13 cellular contexts compared by ENCODE assay signal in genomic region chr22:39298194-39298987, GRCh38. TPM values are rescaled to one million over a fixed set of nuclear protein-coding genes. Genes with fewer than 3 reads are reported as not detected.
A peak's percentile ranks its signal among the peaks of the same experiment; 100 is the strongest.
DNase-seq lines count a peak whose midpoint lies in the region; ATAC-seq and TF ChIP-seq lines count a peak whose summit lies in the region.
"Had no signal": no experiment of that assay in that cellular context is flagged by ENCODE, and none has a peak within 500 bp of the region (broad histone marks: within the 10 kb centered on the region; RNA-seq: fewer than 3 reads in every experiment).

No MANE protein-coding gene starts in this region.

- in situ Hi-C loops in HAP-1 (cut with MboI; ENCODE audit: low sequenced_read_pairs): no loop called here

- no peaks in the 10 kb centered on the region for H3K4me1 ChIP-seq in H9 (ENCODE audit: insufficient read depth, low read length)
- 0 out of 2 replicates have a peak, but pooled peaks cover 4% of the 10 kb centered on the region for H3K4me1 ChIP-seq in HAP-1

- no peaks in the 10 kb centered on the region for H3K79me1 ChIP-seq in H9 (ENCODE audit: insufficient read depth, low read depth, low read length, poor library complexity, severe bottlenecking)

- CTCF ChIA-PET in WTC11 (lab: Charles Lee): interaction anchor here (0.7 to 4.4 kb wide), 14 partner anchors 8 to 231 kb away, joined by 3 to 30 read pairs (median 4); no protein-coding TSS in a partner anchor

- H3K4me1 Mint-ChIP-seq in H9 (peaks cover 27 to 44% of the 10 kb centered on the region in 2 experiments), WTC11 (peaks cover 38% of the 10 kb centered on the region)
- H3K4me1 Mint-ChIP-seq in stimulated activated memory B cell treated with anti-CD40 and anti-IgM and Interleukin-4, amounts not matched to agents 10 μg/mL and 1 μg/mL and 100 μg/mL, for 72 hours: peaks cover 47% of the 10 kb centered on the region

- intact Hi-C loops in sciatic nerve (cut with DNase I): no loop called here

- H3K36me3 ChIP-seq in HAP-1 (replicated peaks): no peaks in the 10 kb centered on the region

- peak overlapping the region; percentile 10; the same call in 1 of the 2 replicates for H3K14ac ChIP-seq in H9 (ENCODE audit: insufficient read depth, low read length)

- no peak overlapping the region for H3K23ac ChIP-seq in H9 (ENCODE audit: insufficient read length, low read depth, low read length)

- DNase-seq in H9: no peak
- no peak for DNase-seq in WTC11 (ENCODE audit: low spot score)
- peak; percentile 75 for DNase-seq in islet precursor cell
- DNase-seq in HAP-1 (ENCODE audit: low spot score in 2 of 2): no peak
- no peak for DNase-seq in sciatic nerve (ENCODE audit: low spot score)
- no peak for DNase-seq in NK-92 treated with Interleukin-12 subunit alpha and Interleukin-12 subunit beta, amount 100 ng/mL, for 24 hours (lab: John Stamatoyannopoulos, UW)
- DNase-seq: activated CD8-positive, alpha-beta memory T cell treated with anti-CD3 and anti-CD28 coated beads for 24 hours; activated naive CD8-positive, alpha-beta T cell treated with anti-CD3 and anti-CD28 coated beads, Interleukin-2, amount 50 U/mL, for 24 hours; natural killer cell; NCI-H748 treated with DMSO at 0.1 percent for 48 hours had no signal

- H3K9me3 Mint-ChIP-seq in H9: peaks cover 2 to 6% of the 10 kb centered on the region in 2 experiments; a peak in 3 of 5 replicates
- H3K9me3 Mint-ChIP-seq in WTC11: peaks cover 9% of the 10 kb centered on the region
- H3K9me3 Mint-ChIP-seq in stimulated activated memory B cell treated with anti-CD40 and anti-IgM and Interleukin-4, amounts not matched to agents 10 μg/mL and 1 μg/mL and 100 μg/mL, for 72 hours: no peaks in the 10 kb centered on the region
- H3K9me3 Mint-ChIP-seq: activated naive CD8-positive, alpha-beta T cell treated with anti-CD3 and anti-CD28 coated beads, Interleukin-2, amount 50 U/mL, for 24 hours; natural killer cell; T-helper 2 cell treated with Interferon-gamma antibody and Interleukin-4, amounts not matched to agents 5 μg/mL and 100 μg/mL, for 36 hours had no signal

- H3K4me2 ChIP-seq in H9 (ENCODE audit: insufficient read depth, insufficient read length, low read length): no peak overlapping the region

- peak overlapping the region; percentile 33 for H4K91ac ChIP-seq in H9 (ENCODE audit: insufficient read length, low read depth, low read length)

- H2BK15ac ChIP-seq in H9 (ENCODE audit: low read depth, low read length): no peak overlapping the region

- H2BK5ac ChIP-seq in H9 (ENCODE audit: insufficient read length, low read length): no peak overlapping the region

- no peak overlapping the region for H4K5ac ChIP-seq in H9 (ENCODE audit: insufficient read length, low read depth, low read length)

- no peak overlapping the region for H3K9ac ChIP-seq in H9 (ENCODE audit: extremely low read depth, insufficient read length, low read length)

- POLR2A ChIA-PET in WTC11 (lab: Charles Lee): interaction anchor here (0.5 to 0.7 kb wide), 3 partner anchors 13 to 64 kb away, joined by 3 to 5 read pairs (median 4); no protein-coding TSS in a partner anchor

- H2BK120ac ChIP-seq in H9 (ENCODE audit: low read depth, low read length, poor library complexity, severe bottlenecking): no peak overlapping the region

- H3K79me2 ChIP-seq in H9 (ENCODE audit: insufficient read depth, low read length): no peaks in the 10 kb centered on the region

- H3K4me3 Mint-ChIP-seq in H9 (no peak overlapping the region), WTC11 (no peak overlapping the region)
- no peak overlapping the region for H3K4me3 Mint-ChIP-seq in stimulated activated memory B cell treated with anti-CD40 and anti-IgM and Interleukin-4, amounts not matched to agents 10 μg/mL and 1 μg/mL and 100 μg/mL, for 72 hours
- H3K4me3 Mint-ChIP-seq: activated naive CD8-positive, alpha-beta T cell treated with anti-CD3 and anti-CD28 coated beads, Interleukin-2, amount 50 U/mL, for 24 hours; natural killer cell; T-helper 2 cell treated with Interferon-gamma antibody and Interleukin-4, amounts not matched to agents 5 μg/mL and 100 μg/mL, for 36 hours had no signal

- H3K27me3 Mint-ChIP-seq in H9 (ENCODE audit: low read depth): peaks cover 8% of the 10 kb centered on the region
- H3K27me3 Mint-ChIP-seq in WTC11 (ENCODE audit: low read depth): no peaks in the 10 kb centered on the region; the same call in 1 of the 2 replicates
- H3K27me3 Mint-ChIP-seq in stimulated activated memory B cell treated with anti-CD40 and anti-IgM and Interleukin-4, amounts not matched to agents 10 μg/mL and 1 μg/mL and 100 μg/mL, for 72 hours: peaks cover 8% of the 10 kb centered on the region

- ATAC-seq in WTC11 (peak; percentile 20), sciatic nerve (no peak), GM18907 (IDR thresholded peaks at IDR 0.05; ENCODE audit: unreplicated experiment) (no peak)
- ATAC-seq in stimulated activated memory B cell treated with anti-CD40 and anti-IgM and Interleukin-4, amounts not matched to agents 10 μg/mL and 1 μg/mL and 100 μg/mL, for 72 hours: no peak
- ATAC-seq: activated naive CD8-positive, alpha-beta T cell treated with anti-CD3 and anti-CD28 coated beads, Interleukin-2, amount 50 U/mL, for 24 hours; natural killer cell had no signal

- peak overlapping the region; percentile 67 for H2AK5ac ChIP-seq in H9 (ENCODE audit: insufficient read length, low read length)

- H3K27me3 ChIP-seq in H9 (ENCODE audit: insufficient read depth, low read length) (0 out of 2 replicates have a peak, but pooled peaks cover 2% of the 10 kb centered on the region), HAP-1 (ENCODE audit: low read depth) (no peaks in the 10 kb centered on the region)

- no peak overlapping the region for H2AFZ ChIP-seq in H9 (ENCODE audit: low read length)

- H3K18ac ChIP-seq in H9 (ENCODE audit: insufficient read length, low read depth, low read length): peak overlapping the region; percentile 21

- H4K8ac ChIP-seq in H9 (replicated peaks; ENCODE audit: insufficient read length, low read depth, low read length): no peak overlapping the region

- H3K4ac ChIP-seq in H9 (ENCODE audit: low read depth, low read length): no peak overlapping the region; the same call in 1 of the 2 replicates

- H3K4me3 ChIP-seq in HAP-1: no peak overlapping the region

- H3K9me3 ChIP-seq in H9 (ENCODE audit: control insufficient read depth, low read depth, low read length): peaks cover 4% of the 10 kb centered on the region
- no peaks in the 10 kb centered on the region for H3K9me3 ChIP-seq in HAP-1

- H3K56ac ChIP-seq in H9 (ENCODE audit: insufficient read length, low read depth, low read length): no peak overlapping the region

- H3K27ac Mint-ChIP-seq in H9: peak overlapping the region; percentile 63 to 84 (median 84); a peak in 6 of 7 replicates
- H3K27ac Mint-ChIP-seq in WTC11: peak overlapping the region; percentile 96
- peak overlapping the region; percentile 69 for H3K27ac Mint-ChIP-seq in stimulated activated memory B cell treated with anti-CD40 and anti-IgM and Interleukin-4, amounts not matched to agents 10 μg/mL and 1 μg/mL and 100 μg/mL, for 72 hours
- H3K27ac Mint-ChIP-seq: activated naive CD8-positive, alpha-beta T cell treated with anti-CD3 and anti-CD28 coated beads, Interleukin-2, amount 50 U/mL, for 24 hours; natural killer cell; T-helper 2 cell treated with Interferon-gamma antibody and Interleukin-4, amounts not matched to agents 5 μg/mL and 100 μg/mL, for 36 hours had no signal

- no peaks in the 10 kb centered on the region for H3K23me2 ChIP-seq in H9 (ENCODE audit: insufficient read length, low read depth, low read length, poor library complexity, severe bottlenecking)

- no peak overlapping the region for H2BK20ac ChIP-seq in H9 (ENCODE audit: low read depth, low read length, poor library complexity, severe bottlenecking)

- peaks cover 0 to 6% (median 3%) of the 10 kb centered on the region in 3 experiments; a peak in 2 of 7 replicates for H3K36me3 Mint-ChIP-seq in H9 (ENCODE audit: insufficient read depth in 1 of 3, low read depth in 3 of 3)
- peaks cover 6% of the 10 kb centered on the region; the same call in 1 of the 2 replicates for H3K36me3 Mint-ChIP-seq in WTC11
- H3K36me3 Mint-ChIP-seq in stimulated activated memory B cell treated with anti-CD40 and anti-IgM and Interleukin-4, amounts not matched to agents 10 μg/mL and 1 μg/mL and 100 μg/mL, for 72 hours: no peaks in the 10 kb centered on the region
- H3K36me3 Mint-ChIP-seq: natural killer cell had no signal

- H3K27ac ChIP-seq in H9 (ENCODE audit: insufficient read length, low read depth, low read length): no peak overlapping the region

- H2BK12ac ChIP-seq in H9 (ENCODE audit: insufficient read length, low read depth, low read length): peak overlapping the region; percentile 22

- TF ChIP-seq CTCF in H9 (conservative IDR thresholded peaks at IDR 0.05) (no peak), WTC11 (IDR thresholded peaks at IDR 0.05) (no peak)

- no CpG with 5 or more reads among the region's 19 CpGs for WGBS in H9 (ENCODE audit: extremely low coverage, insufficient read length, low lambda C conversion rate)

- no peaks in the 10 kb centered on the region for H4K20me1 ChIP-seq in H9 (ENCODE audit: control insufficient read depth, insufficient read depth, insufficient read length)

- H3T11ph ChIP-seq in H9 (ENCODE audit: low read length): no peak overlapping the region

TF ChIP-seq in WTC11, 78 proteins besides CTCF, POLR2A, EP300 and RAD21 (continues in another document):
- TF ChIP-seq MAX (CRISPR knock-in tag; IDR thresholded peaks at IDR 0.05): no peak

RNA-seq across cellular contexts. Expression of gene RPL3, which starts 21.0 kb away (rescaled TPM):
- total RNA-seq in H9 (2021) (2,830 and 2,855 TPM in 2 replicates), WTC11 (2021) (3,009 to 3,279 TPM (median 3,249 TPM) in 3 replicates), sciatic nerve (1,341 TPM)

RNA-seq across cellular contexts. Expression of gene SYNGR1, which starts 51.4 kb away (rescaled TPM):
- total RNA-seq in H9 (2021) (13.2 and 14.3 TPM in 2 replicates), WTC11 (2021) (26.5 to 35.3 TPM (median 28.7 TPM) in 3 replicates), sciatic nerve (52.9 TPM)

RNA-seq across cellular contexts. Expression of gene PDGFB, which starts 53.6 kb away (rescaled TPM):
- 6.1 and 7.1 TPM in 2 replicates for total RNA-seq in H9 (2021)
- 6.8 to 9.2 TPM (median 7.7 TPM) in 3 replicates for total RNA-seq in WTC11 (2021)
- 24.2 TPM for total RNA-seq in sciatic nerve
